9 cellular contexts compared by ENCODE assay signal in the genomic region with DNA sequence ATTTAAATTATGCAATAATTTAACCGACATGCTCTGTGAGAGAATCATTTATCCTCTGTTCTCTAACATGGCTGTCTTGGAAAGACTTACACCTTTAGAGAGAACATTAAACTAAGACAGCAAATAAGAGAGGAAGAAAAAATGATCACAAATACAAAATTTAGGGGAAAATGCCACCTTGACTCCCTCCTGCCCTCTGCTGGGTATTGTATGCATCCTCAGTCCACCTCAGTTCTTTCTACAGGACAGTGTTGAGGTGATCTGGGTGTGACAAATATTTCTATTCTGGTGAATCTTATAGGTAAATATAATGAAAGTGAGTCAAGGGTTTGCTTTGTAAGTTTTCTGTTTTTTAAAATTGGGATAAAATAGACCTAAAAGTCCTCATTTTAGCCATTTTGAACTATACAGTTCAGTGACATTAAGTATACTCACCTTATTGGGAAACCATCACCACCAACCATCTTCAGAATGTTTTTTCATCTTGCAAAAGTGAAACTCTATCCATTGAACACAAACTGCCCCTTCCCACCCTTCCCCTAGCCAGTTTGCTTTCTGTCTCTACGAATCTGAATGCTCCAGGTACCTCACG.
A peak's percentile ranks its signal among the peaks of the same experiment; 100 is the strongest.
DNase-seq lines count a peak whose midpoint lies in the region; ATAC-seq, FAIRE-seq and TF ChIP-seq lines count a peak whose summit lies in the region.
"Had no signal": no experiment of that assay in that cellular context is flagged by ENCODE, and none has a peak within 500 bp of the region (broad histone marks: within the 10 kb centered on the region; RNA-seq: fewer than 3 reads in every experiment).

No MANE protein-coding gene starts in this region.

- H3K4me1 ChIP-seq in A549 (no peaks in the 10 kb centered on the region), PC-9 (replicated peaks; ENCODE audit: insufficient read depth) (no peaks in the 10 kb centered on the region)

- no peaks in the 10 kb centered on the region for H3K9me3 ChIP-seq in A549
- no peaks in the 10 kb centered on the region for H3K9me3 ChIP-seq in PC-9 (ENCODE audit: insufficient read depth, low read depth)

- TF ChIP-seq POLR2A in A549 (IDR thresholded peaks at IDR 0.05; ENCODE audit: low read length), result no peak

- FAIRE-seq in A549 (lab: Jason Lieb, UNC), result no peak

- H3K4me2 ChIP-seq in A549, result no peak overlapping the region
- H3K4me2 ChIP-seq in PC-9, result no peak overlapping the region

- H3F3A ChIP-seq in PC-9 (ENCODE audit: insufficient read depth, low read depth), result no peaks in the 10 kb centered on the region

- H3K4me3 ChIP-seq in A549 (no peak overlapping the region), PC-9 (no peak overlapping the region)

- no peak overlapping the region for H3K27ac Mint-ChIP-seq in effector memory CD8-positive, alpha-beta T cell
- no peak overlapping the region for H3K27ac Mint-ChIP-seq in progenitor cell of endocrine pancreas
- H3K27ac Mint-ChIP-seq: activated naive CD4-positive, alpha-beta T cell treated with anti-CD3 and anti-CD28 coated beads, Interleukin-2, amount 50 U/mL, for 24 hours had no signal

- H3K4me3 Mint-ChIP-seq in effector memory CD8-positive, alpha-beta T cell, result no peak overlapping the region
- no peak overlapping the region for H3K4me3 Mint-ChIP-seq in progenitor cell of endocrine pancreas (ENCODE audit: low read depth)
- H3K4me3 Mint-ChIP-seq: activated naive CD4-positive, alpha-beta T cell treated with anti-CD3 and anti-CD28 coated beads, Interleukin-2, amount 50 U/mL, for 24 hours had no signal

- TF ChIP-seq EP300 in A549 (IDR thresholded peaks at IDR 0.05), result no peak

- peaks cover 34 to 53% of the 10 kb centered on the region in 2 donors for H3K27me3 Mint-ChIP-seq in effector memory CD8-positive, alpha-beta T cell
- H3K27me3 Mint-ChIP-seq in progenitor cell of endocrine pancreas, result peaks cover 7% of the 10 kb centered on the region

- H4K20me1 ChIP-seq in PC-9 (ENCODE audit: insufficient read depth), result no peaks in the 10 kb centered on the region

- no peaks in the 10 kb centered on the region for H3K4me1 Mint-ChIP-seq in effector memory CD8-positive, alpha-beta T cell (ENCODE audit: low read depth in 2 of 2)
- no peaks in the 10 kb centered on the region for H3K4me1 Mint-ChIP-seq in progenitor cell of endocrine pancreas (ENCODE audit: low read depth)
- H3K4me1 Mint-ChIP-seq: activated naive CD4-positive, alpha-beta T cell treated with anti-CD3 and anti-CD28 coated beads, Interleukin-2, amount 50 U/mL, for 24 hours had no signal

- no peaks in the 10 kb centered on the region for H3K36me3 ChIP-seq in PC-9 (ENCODE audit: low read depth)

- intact Hi-C loops in PC-9 (cut with micrococcal nuclease; ENCODE audit: unreplicated experiment), result loop anchor here (2.0 kb wide), 1 partner anchor 275 kb away; no protein-coding TSS in a partner anchor

- H3K27ac ChIP-seq in A549 (no peak overlapping the region), PC-9 (no peak overlapping the region)

- no peak overlapping the region for H2AFZ ChIP-seq in PC-9

- WGBS in A549 (ENCODE audit: missing lambda C conversion rate), result 41% methylated on average over 3 of the region's 3 CpGs

- TF ChIP-seq RAD21 in A549 (conservative IDR thresholded peaks at IDR 0.05 in 1 of 2, IDR thresholded peaks at IDR 0.05 in 1 of 2), result peak; percentile 48 to 54; a peak in 4 of 5 replicates

- no peaks in the 10 kb centered on the region for H3K9me2 ChIP-seq in PC-9 (ENCODE audit: insufficient read depth)

- H3K27me3 ChIP-seq in PC-9 (ENCODE audit: insufficient read depth, low read depth), result no peaks in the 10 kb centered on the region

- no peaks in the 10 kb centered on the region for H3K9me3 Mint-ChIP-seq in effector memory CD8-positive, alpha-beta T cell
- no peaks in the 10 kb centered on the region for H3K9me3 Mint-ChIP-seq in progenitor cell of endocrine pancreas (ENCODE audit: low read depth)
- H3K9me3 Mint-ChIP-seq: activated naive CD4-positive, alpha-beta T cell treated with anti-CD3 and anti-CD28 coated beads, Interleukin-2, amount 50 U/mL, for 24 hours had no signal

- H3K79me2 ChIP-seq in PC-9 (ENCODE audit: low read depth), result no peaks in the 10 kb centered on the region

- DNase-seq in A549 (ENCODE audit: low read depth in 1 of 2, low spot score in 1 of 2), result peak in 1 of 2 experiments; percentile 18
- no peak for DNase-seq in PC-9
- DNase-seq in effector memory CD8-positive, alpha-beta T cell, result peak in 2 of 3 experiments; percentile 3 to 20
- no peak for DNase-seq in progenitor cell of endocrine pancreas (ENCODE audit: low spot score, unreplicated experiment)
- DNase-seq in AG08395 (ENCODE audit: low spot score), result no peak
- no peak for DNase-seq in cerebellar nuclear complex (lab: John Stamatoyannopoulos, UW)
- DNase-seq in ecto neural progenitor cell (ENCODE audit: low spot score), result no peak

- TF ChIP-seq CTCF in A549 (IDR thresholded peaks at IDR 0.05), result peak; percentile 64
- peak; percentile 74 for TF ChIP-seq CTCF in GM12872 (IDR thresholded peaks at IDR 0.05; ENCODE audit: insufficient read depth, low read depth, low read length)
- TF ChIP-seq CTCF in PC-9 (conservative IDR thresholded peaks at IDR 0.05), result peak; percentile 77
- TF ChIP-seq CTCF in progenitor cell of endocrine pancreas (IDR thresholded peaks at IDR 0.05; ENCODE audit: unreplicated experiment), result peak; percentile 81

- no peaks in the 10 kb centered on the region for H3K36me3 Mint-ChIP-seq in effector memory CD8-positive, alpha-beta T cell (ENCODE audit: insufficient read depth)
- H3K36me3 Mint-ChIP-seq in progenitor cell of endocrine pancreas (ENCODE audit: insufficient read depth), result no peaks in the 10 kb centered on the region
- H3K36me3 Mint-ChIP-seq: activated naive CD4-positive, alpha-beta T cell treated with anti-CD3 and anti-CD28 coated beads, Interleukin-2, amount 50 U/mL, for 24 hours had no signal

- POLR2A ChIA-PET in A549 (lab: Yijun Ruan, JAX), result no interaction called here
- POLR2A ChIA-PET in PC-9 (lab: Charles Lee; ENCODE audit: unreplicated experiment), result no interaction called here

- CTCF ChIA-PET in A549 (lab: Yijun Ruan, JAX) (interaction anchor here (0.6 to 3.9 kb wide), 7 partner anchors 11 to 1877 kb away, joined by 3 to 22 read pairs (median 3); no protein-coding TSS in a partner anchor), PC-9 (lab: Charles Lee) (no interaction called here)

- no TSS peak for BruUV-seq in PC-9 (replicated peaks; lab: Mats Ljungman, UMichigan)

- ATAC-seq in A549, result peak; percentile 56 to 73; a peak in 3 of 6 replicates
- ATAC-seq in effector memory CD8-positive, alpha-beta T cell (replicated peaks), result no peak

TF ChIP-seq in A549, 52 proteins besides CTCF, POLR2A, EP300 and RAD21:
- no peak for TF ChIP-seq CBX8 (IDR thresholded peaks at IDR 0.05)
- TF ChIP-seq SMC3 (IDR thresholded peaks at IDR 0.05), result peak; percentile 62

Comparison
In these comparisons a context has a peak if more than half of its experiments do, and no peak if none do; other contexts are left out.
1. DNase-seq: peak in effector memory CD8-positive, alpha-beta T cell (2 of 3); none in PC-9 (0 of 2), progenitor cell of endocrine pancreas (single experiment), AG08395 (single experiment), cerebellar nuclear complex (0 of 2) and ecto neural progenitor cell (single experiment).
2. Peak in every context shown above with its lines, with median percentiles within 50 percentile points of each other: CTCF ChIP-seq.